9 cellular contexts compared by ENCODE assay signal in genomic region chr12:52010692-52011601, GRCh38. TPM values are rescaled to one million over a fixed set of nuclear protein-coding genes. Genes with fewer than 3 reads are reported as not detected.
DNase-seq lines count a peak whose midpoint lies in the region; ATAC-seq and TF ChIP-seq lines count a peak whose summit lies in the region.
"Had no signal": no experiment of that assay in that cellular context is flagged by ENCODE, and none has a peak within 500 bp of the region (broad histone marks: within the 10 kb centered on the region; RNA-seq: fewer than 3 reads in every experiment).

No MANE protein-coding gene starts in this region.

- TF ChIP-seq CTCF in heart left ventricle (IDR thresholded peaks at IDR 0.05) (no peak), dorsolateral prefrontal cortex (IDR thresholded peaks at IDR 0.05 in 54 of 56, conservative IDR thresholded peaks at IDR 0.05 in 2 of 56; ENCODE audit: low read depth in 1 of 56, partially characterized antibody in 56 of 56) (peak in 4 of 56 donors; percentile 3 to 10 (median 8)), upper lobe of right lung (IDR thresholded peaks at IDR 0.05) (no peak)

- peak overlapping the region; percentile 34 for H3K9ac ChIP-seq in muscle layer of colon (ENCODE audit: low read length)

- DNase-seq in heart left ventricle: peak in 1 of 5 donors; percentile 32
- no peak for DNase-seq in cardiac septum (ENCODE audit: low spot score)
- no peak for DNase-seq in dorsolateral prefrontal cortex
- no peak for DNase-seq in upper lobe of right lung
- no peak for DNase-seq in left colon
- DNase-seq in NCI-H345 (lab: John Stamatoyannopoulos, UW): no peak
- DNase-seq: NCI-H2029 treated with DMSO at 0.1 percent for 48 hours had no signal

- TF ChIP-seq POLR2A in heart left ventricle (IDR thresholded peaks at IDR 0.05): no peak

- no peak for ATAC-seq in heart left ventricle
- no peak for ATAC-seq in upper lobe of right lung
- no peak for ATAC-seq in left colon
- ATAC-seq in GM21515 (IDR thresholded peaks at IDR 0.05; ENCODE audit: unreplicated experiment): no peak

- no peaks in the 10 kb centered on the region for H3K9me3 ChIP-seq in heart left ventricle
- H3K9me3 ChIP-seq in muscle layer of colon (ENCODE audit: low read length): no peaks in the 10 kb centered on the region
- H3K9me3 ChIP-seq in upper lobe of right lung: no peaks in the 10 kb centered on the region

- H3K4me1 ChIP-seq in heart left ventricle: peaks cover 0 to 52% (median 33%) of the 10 kb centered on the region in 12 donors
- peaks cover 34% of the 10 kb centered on the region for H3K4me1 ChIP-seq in muscle layer of colon (ENCODE audit: insufficient read depth, low read length)
- peaks cover 29% of the 10 kb centered on the region for H3K4me1 ChIP-seq in upper lobe of right lung

- H3K36me3 ChIP-seq in heart left ventricle: peaks cover 0 to 58% (median 36%) of the 10 kb centered on the region in 9 donors
- H3K36me3 ChIP-seq in muscle layer of colon (ENCODE audit: insufficient read depth, low read length): peaks cover 6% of the 10 kb centered on the region
- H3K36me3 ChIP-seq in upper lobe of right lung: peaks cover 36% of the 10 kb centered on the region

- WGBS in heart left ventricle, 4 donors: 53 to 68% (median 56%) methylated on average over 8 of the region's 8 CpGs

- H3K4me3 ChIP-seq in heart left ventricle: peak overlapping the region in 9 of 12 donors; percentile 16 to 93 (median 86)
- H3K4me3 ChIP-seq in dorsolateral prefrontal cortex: peak overlapping the region in 48 of 59 donors; percentile 0 to 79 (median 66)
- peak overlapping the region in 1 of 2 donors; percentile 29 for H3K4me3 ChIP-seq in muscle layer of colon (ENCODE audit: low read depth in 1 of 2, low read length in 2 of 2)
- H3K4me3 ChIP-seq in upper lobe of right lung: peak overlapping the region; percentile 71

- intact Hi-C loops in heart left ventricle (cut with DNase I) (no loop called here), cardiac septum (cut with DNase I) (no loop called here), dorsolateral prefrontal cortex (cut with DNase I) (no loop called here), upper lobe of right lung (cut with DNase I) (no loop called here), left colon (cut with DNase I, micrococcal nuclease) (no loop called here)

- H3K27me3 ChIP-seq in heart left ventricle (peaks cover 0 to 21% (median 4%) of the 10 kb centered on the region in 9 donors), dorsolateral prefrontal cortex (peaks cover 0 to 12% (median 0%) of the 10 kb centered on the region in 45 donors), muscle layer of colon (ENCODE audit: control insufficient read depth in 1 of 2, insufficient read depth in 2 of 2, low read length in 2 of 2) (peaks cover 0 to 21% of the 10 kb centered on the region in 2 donors), upper lobe of right lung (no peaks in the 10 kb centered on the region)

- H3K27ac ChIP-seq in heart left ventricle (peak overlapping the region; percentile 85 to 99 (median 94)), dorsolateral prefrontal cortex (peak overlapping the region; percentile 53 to 95 (median 88)), muscle layer of colon (ENCODE audit: low read depth, low read length) (peak overlapping the region; percentile 34), upper lobe of right lung (peak overlapping the region; percentile 92)

RNA-seq across cellular contexts. Expression of gene TAMALIN, which starts 4.2 kb away (rescaled TPM):
- total RNA-seq in heart left ventricle (10 to 100 TPM; 12.9 to 38.0 (median 17.6) TPM), cardiac septum (27.5 TPM), dorsolateral prefrontal cortex (100 to 1,000 TPM in 3 of 120 experiments, 10 to 100 TPM in 117; 27.0 to 168 (median 54.0) TPM), upper lobe of right lung (199 TPM), left colon (10 to 100 TPM in 1 of 2 donors, 1 to 10 TPM in 1; 9.0 to 10.7 TPM)
- 10 to 100 TPM; 17.8 to 26.5 TPM for polyA plus RNA-seq in heart left ventricle

RNA-seq across cellular contexts. Expression of gene NR4A1, which starts 40.3 kb away (rescaled TPM):
- total RNA-seq in heart left ventricle (100 to 1,000 TPM in 2 of 9 donors, 10 to 100 TPM in 7; 22.0 to 140 (median 42.0) TPM), cardiac septum (76.3 TPM), dorsolateral prefrontal cortex (100 to 1,000 TPM in 5 of 120 experiments, 10 to 100 TPM in 115; 13.1 to 194 (median 28.9) TPM), upper lobe of right lung (67.0 TPM), left colon (100 to 1,000 TPM in 1 of 2 donors, 10 to 100 TPM in 1; 37.7 to 182 TPM)
- 10 to 100 TPM; 59.5 to 66.3 TPM for polyA plus RNA-seq in heart left ventricle

RNA-seq across cellular contexts. Expression of gene ATG101, which starts 58.8 kb away (rescaled TPM):
- total RNA-seq in heart left ventricle (10 to 100 TPM; 18.9 to 46.7 (median 24.1) TPM), cardiac septum (23.2 TPM), dorsolateral prefrontal cortex (10 to 100 TPM; 19.6 to 42.5 (median 31.5) TPM), upper lobe of right lung (37.3 TPM), left colon (10 to 100 TPM; 35.0 to 36.3 TPM)
- 100 to 1,000 TPM in 1 of 2 donors, 10 to 100 TPM in 1; 22.1 to 108 TPM for polyA plus RNA-seq in heart left ventricle

RNA-seq across cellular contexts. Expression of gene ACVR1B, which starts 59.4 kb away (rescaled TPM):
- total RNA-seq in heart left ventricle: 10 to 100 TPM in 7 of 9 donors, 1 to 10 TPM in 2; 7.4 to 19.8 (median 11.6) TPM
- 10 to 100 TPM in 1 of 2 donors, 1 to 10 TPM in 1; 7.7 to 13.3 TPM for polyA plus RNA-seq in heart left ventricle
- 9.3 TPM for total RNA-seq in cardiac septum
- total RNA-seq in dorsolateral prefrontal cortex: 10 to 100 TPM; 29.2 to 90.8 (median 62.6) TPM
- 33.5 TPM for total RNA-seq in upper lobe of right lung
- 10 to 100 TPM; 67.6 to 84.7 TPM for total RNA-seq in left colon

Comparison
In these comparisons a context has a peak if more than half of its experiments do, and no peak if none do; other contexts are left out.
1. H3K27ac ChIP-seq: peak in every context shown above with its lines; median percentile 94 in heart left ventricle; 92 in upper lobe of right lung; 88 in dorsolateral prefrontal cortex; 34 in muscle layer of colon.